Comparison of ENCODE assay signal across 6 cellular contexts in the genomic region with DNA sequence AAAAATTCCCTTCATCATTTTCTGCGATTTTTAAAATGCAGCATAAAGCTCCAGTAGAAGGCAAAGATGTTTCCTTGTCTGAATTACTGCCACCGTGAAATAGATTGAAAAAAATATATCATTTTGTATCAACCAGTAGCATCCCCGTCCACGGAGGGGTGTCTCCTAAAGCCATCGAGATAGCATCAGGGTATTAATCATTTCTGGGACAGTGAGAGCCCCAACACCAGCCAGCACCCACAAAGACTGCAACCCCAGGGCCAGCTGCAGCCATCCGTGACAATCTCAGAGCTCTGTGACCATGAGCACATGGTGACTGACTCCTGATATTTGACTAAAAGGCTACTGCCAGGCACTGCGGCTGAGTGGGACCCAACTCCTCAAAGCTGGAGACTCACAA.
"Had no signal": no experiment of that assay in that cellular context is flagged by ENCODE, and none has a peak within 500 bp of the region (broad histone marks: within the 10 kb centered on the region; RNA-seq: fewer than 3 reads in every experiment).

No MANE protein-coding gene starts in this region.

- DNase-seq: GM23248, H9, HCEC 1CT, IMR-90, KG1 had no signal

- H3K4me3 Mint-ChIP-seq: H9 had no signal

- H3K27ac Mint-ChIP-seq: H9 had no signal

- ATAC-seq: K562 had no signal

- H2AFZ ChIP-seq: GM23248 had no signal

- H3K27ac ChIP-seq: GM23248 had no signal

- H3K4me3 ChIP-seq: GM23248, K562 had no signal
